1 cellular context compared by ENCODE assay signal in genomic region chr6:168377856-168378832, GRCh38.
TF ChIP-seq lines count a peak whose summit lies in the region.

No MANE protein-coding gene starts in this region.

TF ChIP-seq in GM23338, 12 proteins besides CTCF, POLR2A, EP300 and RAD21 (continued from another document):
- TF ChIP-seq ZNF462 (CRISPR knock-in tag; IDR thresholded peaks at IDR 0.05) (no peak), CREB1 (CRISPR knock-in tag; IDR thresholded peaks at IDR 0.05; ENCODE audit: low read depth) (no peak), ZNF331 (CRISPR knock-in tag; IDR thresholded peaks at IDR 0.05; ENCODE audit: low read depth) (no peak), EZH2phosphoT487 (IDR thresholded peaks at IDR 0.05; ENCODE audit: unreplicated experiment) (no peak), ETS1 (IDR thresholded peaks at IDR 0.05) (no peak), NANOG (IDR thresholded peaks at IDR 0.05; ENCODE audit: borderline replicate concordance) (no peak), POLR2AphosphoS5 (IDR thresholded peaks at IDR 0.05; ENCODE audit: low read depth) (no peak), ZNF114 (CRISPR knock-in tag; IDR thresholded peaks at IDR 0.05) (no peak), STAT1 (IDR thresholded peaks at IDR 0.05; ENCODE audit: unreplicated experiment) (no peak), JUNB (IDR thresholded peaks at IDR 0.05; ENCODE audit: unreplicated experiment) (no peak), EZH2 (IDR thresholded peaks at IDR 0.05; ENCODE audit: low read depth, unreplicated experiment) (no peak)
TF ChIP-seq in GM23338: peak in this region for 0.
